In genomic region chr9:93992830-93993229, GRCh38 we compare ENCODE assay signal across 1 cellular context.
TF ChIP-seq lines count a peak whose summit lies in the region.

No MANE protein-coding gene starts in this region.

TF ChIP-seq in K562, 482 proteins besides CTCF, POLR2A, EP300 and RAD21 (continued from another document):
- TF ChIP-seq CREB5 (CRISPR knock-in tag; IDR thresholded peaks at IDR 0.05) = no peak
- no peak for TF ChIP-seq ZKSCAN1 (IDR thresholded peaks at IDR 0.05; ENCODE audit: low read depth, low read length)
- peak; percentile 87 for TF ChIP-seq ZNF316 (IDR thresholded peaks at IDR 0.05)
- TF ChIP-seq GTF2B (IDR thresholded peaks at IDR 0.05; ENCODE audit: extremely low read depth, insufficient read length) = no peak
- no peak for TF ChIP-seq HDAC8 (tag; IDR thresholded peaks at IDR 0.05)
- no peak for TF ChIP-seq TCF7L2 (IDR thresholded peaks at IDR 0.05; ENCODE audit: low read depth, low read length)
- no peak for TF ChIP-seq USF2 (CRISPR knock-in tag; IDR thresholded peaks at IDR 0.05)
